ENCODE assay signal across 9 cellular contexts in the genomic region with DNA sequence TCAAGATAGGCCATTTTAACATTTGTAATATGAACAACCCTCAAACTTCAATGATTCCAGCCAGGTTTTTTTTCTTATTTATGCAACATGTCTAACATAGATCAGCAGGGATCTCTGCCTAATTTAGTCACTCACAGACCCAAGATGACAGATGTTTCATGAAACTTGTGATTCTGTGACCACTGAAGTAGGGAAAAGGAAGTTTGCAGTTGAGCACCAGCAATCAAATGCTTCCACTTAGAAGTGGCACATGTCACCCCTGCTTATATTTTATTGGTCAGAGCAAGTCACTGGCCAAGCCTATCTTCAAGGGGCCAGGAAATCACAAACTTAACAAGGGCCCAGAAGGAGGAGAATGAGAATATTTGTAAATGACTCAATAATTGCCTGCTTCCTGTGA.
DNase-seq lines count a peak whose midpoint lies in the region; ATAC-seq, FAIRE-seq and TF ChIP-seq lines count a peak whose summit lies in the region.
"Had no signal": no experiment of that assay in that cellular context is flagged by ENCODE, and none has a peak within 500 bp of the region (broad histone marks: within the 10 kb centered on the region; RNA-seq: fewer than 3 reads in every experiment).

No MANE protein-coding gene starts in this region.

- no peaks in the 10 kb centered on the region for H3K4me1 ChIP-seq in small intestine (ENCODE audit: control insufficient read depth in 2 of 2, insufficient read depth in 1 of 2, low read depth in 1 of 2, low read length in 1 of 2)

- peaks cover 2% of the 10 kb centered on the region for H3K9me3 ChIP-seq in small intestine (ENCODE audit: control insufficient read depth, low read depth)

- DNase-seq in GM10266 (ENCODE audit: extremely low spot score), result peak; percentile 5
- DNase-seq in MV-4-11 (lab: John Stamatoyannopoulos, UW), result peak; percentile 72
- no peak for DNase-seq in NCI-H510A treated with DMSO at 0.1 percent for 48 hours (lab: John Stamatoyannopoulos, UW)
- DNase-seq in small intestine, result no peak
- no peak for DNase-seq in DMS79 treated with DMSO at 0.1 percent for 48 hours (lab: John Stamatoyannopoulos, UW)
- DNase-seq in AG08396 (ENCODE audit: low spot score), result no peak

- no peak for FAIRE-seq in small intestine (lab: Jason Lieb, UNC)

- H3K4me3 ChIP-seq in small intestine (ENCODE audit: low read depth in 1 of 2, low read length in 2 of 2), result no peak overlapping the region

- no peak for TF ChIP-seq CTCF in GM10266 (IDR thresholded peaks at IDR 0.05; ENCODE audit: control insufficient read depth, insufficient read depth, low read depth, missing control alignments)

- no peak overlapping the region for H3K27ac ChIP-seq in small intestine (ENCODE audit: low read depth in 1 of 2, low read length in 1 of 2)
- H3K27ac ChIP-seq: HL-60 had no signal

- ATAC-seq in GM19372 (IDR thresholded peaks at IDR 0.05; ENCODE audit: low read depth, unreplicated experiment) (peak; percentile 78), HG02973 (IDR thresholded peaks at IDR 0.05; ENCODE audit: unreplicated experiment) (peak; percentile 92)

- no peaks in the 10 kb centered on the region for H3K36me3 ChIP-seq in small intestine (ENCODE audit: control insufficient read depth in 2 of 2, insufficient read depth in 2 of 2, low read length in 2 of 2)

- no peaks in the 10 kb centered on the region for H3K27me3 ChIP-seq in small intestine (ENCODE audit: control insufficient read depth in 2 of 2, insufficient read depth in 2 of 2, low read length in 2 of 2)

Comparison
In these comparisons a context has a peak if more than half of its experiments do, and no peak if none do; other contexts are left out.
1. DNase-seq: peak in GM10266 (single experiment) and MV-4-11 (single experiment); none in NCI-H510A treated with DMSO at 0.1 percent for 48 hours (single experiment), small intestine (single experiment), DMS79 treated with DMSO at 0.1 percent for 48 hours (single experiment) and AG08396 (single experiment).